17 cellular contexts compared by ENCODE assay signal in genomic region chr4:19772581-19772980, GRCh38.
A peak's percentile ranks its signal among the peaks of the same experiment; 100 is the strongest.
DNase-seq lines count a peak whose midpoint lies in the region; ATAC-seq and TF ChIP-seq lines count a peak whose summit lies in the region.
"Had no signal": no experiment of that assay in that cellular context is flagged by ENCODE, and none has a peak within 500 bp of the region (broad histone marks: within the 10 kb centered on the region; RNA-seq: fewer than 3 reads in every experiment).

No MANE protein-coding gene starts in this region.

- H3K27ac ChIP-seq in adrenal gland: no peak overlapping the region
- H3K27ac ChIP-seq: BLaER1 had no signal

- no peak for TF ChIP-seq POLR2A in adrenal gland (IDR thresholded peaks at IDR 0.05)

- H3K9me3 ChIP-seq in adipocyte (ENCODE audit: control insufficient read depth, low read length): no peaks in the 10 kb centered on the region
- no peaks in the 10 kb centered on the region for H3K9me3 ChIP-seq in adrenal gland (replicated peaks in 1 of 3)
- H3K9me3 ChIP-seq: BE2C, Caco-2 had no signal

- H3K9ac ChIP-seq in adipocyte (ENCODE audit: low read length): no peak overlapping the region
- H3K9ac ChIP-seq: BLaER1 had no signal

- WGBS in adrenal gland, 4 donors: 71 to 97% (median 81%) methylated on average over 1 of the region's 1 CpG

- TF ChIP-seq CTCF in fibroblast of the aortic adventitia (IDR thresholded peaks at IDR 0.05; ENCODE audit: insufficient read depth, low read length) (no peak), adrenal gland (IDR thresholded peaks at IDR 0.05) (no peak)

- H3K36me3 ChIP-seq in adipocyte (ENCODE audit: control insufficient read depth, insufficient read depth, low read length, severe bottlenecking) (no peaks in the 10 kb centered on the region), adrenal gland (replicated peaks in 1 of 2) (no peaks in the 10 kb centered on the region)
- H3K36me3 ChIP-seq: BE2C, BLaER1 had no signal

- no peak for ATAC-seq in HG03175 (IDR thresholded peaks at IDR 0.05; ENCODE audit: unreplicated experiment)
- ATAC-seq: CD8-positive, alpha-beta T cell had no signal

- no peaks in the 10 kb centered on the region for H3K27me3 ChIP-seq in adipocyte (replicated peaks; ENCODE audit: control insufficient read depth, insufficient read depth, low read length)
- H3K27me3 ChIP-seq in adrenal gland: no peaks in the 10 kb centered on the region
- H3K27me3 ChIP-seq: BE2C, BLaER1 had no signal

- no peak overlapping the region for H3K4me3 ChIP-seq in adipocyte (ENCODE audit: low read length)
- no peak overlapping the region for H3K4me3 ChIP-seq in fibroblast of the aortic adventitia (ENCODE audit: low read depth, low read length)
- H3K4me3 ChIP-seq in adrenal gland: no peak overlapping the region
- H3K4me3 ChIP-seq: BLaER1 had no signal

- intact Hi-C loops in adrenal gland (cut with DNase I): no loop called here

- DNase-seq in adipocyte (ENCODE audit: low read depth) (peak; percentile 18), fibroblast of the aortic adventitia (ENCODE audit: low read depth) (peak; percentile 46), iris pigment epithelial cell (ENCODE audit: low read depth) (peak; percentile 8), adrenal gland (no peak), NCI-H2196 (lab: John Stamatoyannopoulos, UW; ENCODE audit: unreplicated experiment) (no peak)
- DNase-seq: 8988T; ACHN; BE2C; C1 segment of cervical spinal cord; Caco-2; Calu3; CD4-positive, CD25-positive, alpha-beta regulatory T cell; CD8-positive, alpha-beta T cell; DMS79 treated with DMSO at 0.1 percent for 48 hours; GF-D8 had no signal

- H3K4me1 ChIP-seq in adipocyte (ENCODE audit: control insufficient read depth, insufficient read depth, low read length) (peaks cover 24% of the 10 kb centered on the region), adrenal gland (replicated peaks in 1 of 2) (peaks cover 0 to 5% of the 10 kb centered on the region in 2 donors)
- H3K4me1 ChIP-seq: BE2C, BLaER1, Caco-2 had no signal

Comparison
In these comparisons a context has a peak if more than half of its experiments do, and no peak if none do; other contexts are left out.
1. DNase-seq: peak in adipocyte (single experiment), fibroblast of the aortic adventitia (single experiment) and iris pigment epithelial cell (single experiment); none in adrenal gland (0 of 7) and NCI-H2196 (single experiment).